ENCODE assay signal across 17 cellular contexts in genomic region chr4:73860175-73860574, GRCh38. TPM values are rescaled to one million over a fixed set of nuclear protein-coding genes. Genes with fewer than 3 reads are reported as not detected.
DNase-seq lines count a peak whose midpoint lies in the region; ATAC-seq, FAIRE-seq and TF ChIP-seq lines count a peak whose summit lies in the region.
"Had no signal": no experiment of that assay in that cellular context is flagged by ENCODE, and none has a peak within 500 bp of the region (broad histone marks: within the 10 kb centered on the region; RNA-seq: fewer than 3 reads in every experiment).

No MANE protein-coding gene starts in this region.

- intact Hi-C loops in Caco-2 (cut with micrococcal nuclease; ENCODE audit: unreplicated experiment) = no loop called here

- H3K27me3 Mint-ChIP-seq in astrocyte (ENCODE audit: low read depth, unreplicated experiment) (no peaks in the 10 kb centered on the region), Caco-2 (ENCODE audit: insufficient read depth, unreplicated experiment) (peaks cover 8% of the 10 kb centered on the region)
- H3K27me3 Mint-ChIP-seq: CD4-positive, CD25-positive, alpha-beta regulatory T cell had no signal

- no peak overlapping the region for H3K4me2 ChIP-seq in astrocyte (ENCODE audit: low read length)

- H3K36me3 Mint-ChIP-seq in astrocyte (ENCODE audit: low read depth, unreplicated experiment) = no peaks in the 10 kb centered on the region
- H3K36me3 Mint-ChIP-seq in Caco-2 (ENCODE audit: insufficient read depth, unreplicated experiment) = no peaks in the 10 kb centered on the region
- H3K36me3 Mint-ChIP-seq: CD4-positive, CD25-positive, alpha-beta regulatory T cell had no signal

- peaks cover 33% of the 10 kb centered on the region for H3K4me1 ChIP-seq in ACC112 (ENCODE audit: control insufficient read depth, insufficient read depth, low read length, unreplicated experiment)
- H3K4me1 ChIP-seq in astrocyte (ENCODE audit: insufficient read depth, low read length) = peaks cover 8% of the 10 kb centered on the region
- no peaks in the 10 kb centered on the region for H3K4me1 ChIP-seq in Caco-2

- H3K36me3 ChIP-seq in ACC112 (ENCODE audit: insufficient read depth, low read length) = peaks cover 15% of the 10 kb centered on the region; the same call in 1 of the 2 replicates
- no peaks in the 10 kb centered on the region for H3K36me3 ChIP-seq in astrocyte (ENCODE audit: insufficient read depth, low read length)
- no peaks in the 10 kb centered on the region for H3K36me3 ChIP-seq in Caco-2 (ENCODE audit: control insufficient read depth, insufficient read depth, low read length)

- H3K27me3 ChIP-seq in ACC112 (ENCODE audit: insufficient read depth, low read length) = no peaks in the 10 kb centered on the region
- no peaks in the 10 kb centered on the region for H3K27me3 ChIP-seq in astrocyte (ENCODE audit: insufficient read depth, low read length)
- H3K27me3 ChIP-seq in Caco-2 (replicated peaks; ENCODE audit: control insufficient read depth, insufficient read depth, low read length) = no peaks in the 10 kb centered on the region
- H3K27me3 ChIP-seq: BLaER1 treated with 17β-estradiol and CSF1 and Interleukin-3, amounts not matched to agents 10 nM and 100 nM had no signal

- CTCF ChIA-PET in Caco-2 (lab: Charles Lee) = no interaction called here

- no peak for DNase-seq in astrocyte (ENCODE audit: low read depth)
- peak; percentile 34 for DNase-seq in kidney glomerular epithelial cell (lab: John Stamatoyannopoulos, UW)
- DNase-seq in renal cortical epithelial cell (ENCODE audit: low read depth) = peak; percentile 86
- no peak for DNase-seq in Caco-2
- no peak for DNase-seq in NOMO-1 treated with DMSO at 0.1 percent for 48 hours (lab: John Stamatoyannopoulos, UW; ENCODE audit: unreplicated experiment)
- DNase-seq in superior temporal gyrus (ENCODE audit: extremely low spot score) = no peak
- DNase-seq: 8988T; ACHN; Calu3; CD4-positive, CD25-positive, alpha-beta regulatory T cell; DMS 273 treated with DMSO at 0.1 percent for 48 hours had no signal

- POLR2A ChIA-PET in Caco-2 (lab: Charles Lee) = no interaction called here

- no peak overlapping the region for H3K9ac ChIP-seq in astrocyte (ENCODE audit: low read length)

- no peak overlapping the region for H3K4me3 ChIP-seq in ACC112 (ENCODE audit: low read depth, low read length)
- no peak overlapping the region for H3K4me3 ChIP-seq in astrocyte (ENCODE audit: insufficient read depth, low read depth, low read length)
- H3K4me3 ChIP-seq in Caco-2 (ENCODE audit: low read depth, low read length) = no peak overlapping the region
- H3K4me3 ChIP-seq: BLaER1 treated with 17β-estradiol and CSF1 and Interleukin-3, amounts not matched to agents 10 nM and 100 nM had no signal

- peak overlapping the region; percentile 41; the same call in 1 of the 2 replicates for H3K27ac ChIP-seq in ACC112 (ENCODE audit: low read depth, low read length)
- no peak overlapping the region for H3K27ac ChIP-seq in astrocyte (ENCODE audit: low read depth, low read length)

- peaks cover 10% of the 10 kb centered on the region for H3K9me3 Mint-ChIP-seq in astrocyte (ENCODE audit: unreplicated experiment)
- no peaks in the 10 kb centered on the region for H3K9me3 Mint-ChIP-seq in Caco-2 (ENCODE audit: unreplicated experiment)

- H4K20me1 ChIP-seq in astrocyte (ENCODE audit: insufficient read depth, low read length) = no peaks in the 10 kb centered on the region
- H4K20me1 ChIP-seq: BLaER1 treated with 17β-estradiol and CSF1 and Interleukin-3, amounts not matched to agents 10 nM and 100 nM had no signal

- H3K4me3 Mint-ChIP-seq in astrocyte (ENCODE audit: unreplicated experiment) = no peak overlapping the region
- H3K4me3 Mint-ChIP-seq in Caco-2 (ENCODE audit: unreplicated experiment) = no peak overlapping the region
- H3K4me3 Mint-ChIP-seq: CD4-positive, CD25-positive, alpha-beta regulatory T cell; HFFc6 had no signal

- TF ChIP-seq CTCF in astrocyte (IDR thresholded peaks at IDR 0.05; ENCODE audit: insufficient read depth, low read depth, low read length) = no peak
- no peak for TF ChIP-seq CTCF in Caco-2 (IDR thresholded peaks at IDR 0.05; ENCODE audit: insufficient read depth in 1 of 2, low read depth in 1 of 2, low read length in 1 of 2, severe bottlenecking in 1 of 2, unreplicated experiment in 1 of 2)

- H3K4me1 Mint-ChIP-seq in astrocyte (ENCODE audit: low read depth, unreplicated experiment) (peaks cover 31% of the 10 kb centered on the region), Caco-2 (ENCODE audit: low read depth, unreplicated experiment) (no peaks in the 10 kb centered on the region)
- H3K4me1 Mint-ChIP-seq: CD4-positive, CD25-positive, alpha-beta regulatory T cell had no signal

- no TSS peak for BruUV-seq in Caco-2 (replicated peaks; lab: Mats Ljungman, UMichigan)

- no peak for FAIRE-seq in astrocyte (lab: Jason Lieb, UNC)

- H3K79me2 ChIP-seq in ACC112 (ENCODE audit: control insufficient read depth, insufficient read depth, low read length, unreplicated experiment) (no peaks in the 10 kb centered on the region), astrocyte (ENCODE audit: insufficient read depth, low read length) (no peaks in the 10 kb centered on the region)

- ATAC-seq in GM21447 (IDR thresholded peaks at IDR 0.05; ENCODE audit: unreplicated experiment) = no peak

- H2AFZ ChIP-seq in ACC112 (ENCODE audit: low read length, unreplicated experiment) = no peak overlapping the region
- no peak overlapping the region for H2AFZ ChIP-seq in astrocyte (ENCODE audit: low read depth, low read length)

- H3K9me3 ChIP-seq in astrocyte (ENCODE audit: insufficient read depth, low read depth, low read length) (peaks cover 8% of the 10 kb centered on the region), Caco-2 (no peaks in the 10 kb centered on the region)

- H3K27ac Mint-ChIP-seq in astrocyte (ENCODE audit: unreplicated experiment) = peak overlapping the region; percentile 78
- no peak overlapping the region for H3K27ac Mint-ChIP-seq in Caco-2 (ENCODE audit: unreplicated experiment)
- H3K27ac Mint-ChIP-seq: CD4-positive, CD25-positive, alpha-beta regulatory T cell had no signal

RNA-seq across cellular contexts. Expression of gene PF4V1, which starts 7.1 kb away (rescaled TPM):
- total RNA-seq in astrocyte = not detected in 2 replicates
- 10.8 and 13.5 TPM in 2 replicates for total RNA-seq in renal cortical epithelial cell
- not detected in 2 replicates for total RNA-seq in Caco-2 (2022)
- total RNA-seq: Calu3, Daoy, H4, HFFc6 had no signal

RNA-seq across cellular contexts. Expression of gene CXCL1, which starts 9.0 kb away (rescaled TPM):
- total RNA-seq in astrocyte (8.5 and 11.4 TPM in 2 replicates), renal cortical epithelial cell (194 and 254 TPM in 2 replicates), Caco-2 (2022) (0.79 TPM in 1 of 2 replicates, not detected in the other)
- total RNA-seq: CD4-positive, CD25-positive, alpha-beta regulatory T cell; H4 had no signal

RNA-seq across cellular contexts. Expression of gene CXCL6, which starts 23.7 kb away (rescaled TPM):
- total RNA-seq in astrocyte (16.7 and 18.5 TPM in 2 replicates), renal cortical epithelial cell (139 and 159 TPM in 2 replicates), Caco-2 (2022) (not detected in 2 replicates)
- total RNA-seq: CD4-positive, CD25-positive, alpha-beta regulatory T cell; H4 had no signal

Comparison
In these comparisons a context has a peak if more than half of its experiments do, and no peak if none do; other contexts are left out.
1. DNase-seq: peak in kidney glomerular epithelial cell (single experiment) and renal cortical epithelial cell (single experiment); none in astrocyte (single experiment), Caco-2 (0 of 2), NOMO-1 treated with DMSO at 0.1 percent for 48 hours (single experiment) and superior temporal gyrus (single experiment).
2. RNA of gene PF4V1, which starts 7.1 kb away (total RNA-seq): 10.8 to 13.5 TPM in renal cortical epithelial cell; not detected in astrocyte and not detected in Caco-2; every median in the first group is over 10 times any median in the second.
3. RNA of gene CXCL1, which starts 9.0 kb away (total RNA-seq): 194 to 254 TPM in renal cortical epithelial cell; 8.5 to 11.4 TPM in astrocyte and 0.79 TPM in Caco-2; every median in the first group is over 10 times any median in the second.
4. RNA of gene CXCL6, which starts 23.7 kb away (total RNA-seq): 139 to 159 TPM in renal cortical epithelial cell and 16.7 to 18.5 TPM in astrocyte; not detected in Caco-2; every median in the first group is over 10 times any median in the second.